In the genomic region with DNA sequence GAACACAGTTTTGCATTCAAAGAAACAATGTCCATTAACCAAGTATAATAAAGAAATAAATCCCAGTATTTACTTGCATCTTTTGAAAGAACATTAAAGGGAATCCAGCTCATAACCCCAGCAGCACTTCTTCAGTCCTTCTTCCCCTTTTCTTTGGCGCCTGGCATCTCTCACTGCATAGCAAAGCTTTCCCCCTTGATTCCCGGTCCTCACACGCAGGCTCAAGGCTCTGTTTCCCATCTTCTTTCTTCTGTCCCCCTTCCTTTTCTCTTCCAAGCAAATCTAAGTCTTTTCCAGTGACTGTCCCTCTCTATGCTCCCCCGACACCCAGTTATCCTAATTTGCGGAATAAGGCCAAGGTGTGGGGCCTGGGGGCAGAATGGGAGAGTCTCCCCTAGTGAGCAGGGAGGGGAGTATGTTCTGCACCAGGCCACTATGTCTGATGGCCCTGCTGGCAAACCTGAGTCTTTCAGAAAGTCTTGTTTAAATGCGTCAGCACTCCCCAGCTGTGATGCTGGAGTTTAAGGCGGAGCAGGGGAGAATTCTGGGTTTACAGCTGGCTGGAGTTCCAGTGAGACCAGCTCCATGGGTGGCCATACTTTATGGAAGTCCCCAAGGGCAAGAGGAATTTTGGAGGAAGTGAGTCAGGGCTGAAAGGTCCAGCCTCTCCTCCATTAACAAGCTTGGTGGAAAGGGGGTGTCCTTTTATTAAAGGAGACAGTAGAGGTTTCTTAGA, we compare ENCODE assay signal across 8 cellular contexts. TPM values are rescaled to one million over a fixed set of nuclear protein-coding genes. Genes with fewer than 3 reads are reported as not detected.
DNase-seq lines count a peak whose midpoint lies in the region; ATAC-seq and TF ChIP-seq lines count a peak whose summit lies in the region.

No MANE protein-coding gene starts in this region.

- no peak for ATAC-seq in WTC11
- peak; percentile 13 for ATAC-seq in foreskin keratinocyte
- peak; percentile 83 for ATAC-seq in sciatic nerve
- ATAC-seq in HG03135 (IDR thresholded peaks at IDR 0.05; ENCODE audit: unreplicated experiment) = no peak
- no peak for ATAC-seq in HG02870 (IDR thresholded peaks at IDR 0.05; ENCODE audit: unreplicated experiment)

- peaks cover 39% of the 10 kb centered on the region for H3K4me1 Mint-ChIP-seq in WTC11

- H3K4me3 Mint-ChIP-seq in WTC11 = no peak overlapping the region

- no peaks in the 10 kb centered on the region for H3K27me3 ChIP-seq in foreskin keratinocyte

- POLR2A ChIA-PET in WTC11 (lab: Charles Lee) = interaction anchor here (0.6 to 0.8 kb wide), 2 partner anchors 15 to 46 kb away, joined by 3 to 8 read pairs; a partner anchor contains a TSS

- TF ChIP-seq CTCF in WTC11 (IDR thresholded peaks at IDR 0.05) = no peak
- TF ChIP-seq CTCF in foreskin keratinocyte (conservative IDR thresholded peaks at IDR 0.05) = no peak

- H3K4me1 ChIP-seq in foreskin keratinocyte = no peaks in the 10 kb centered on the region

- H3K9me3 Mint-ChIP-seq in WTC11 = no peaks in the 10 kb centered on the region

- H3K27ac ChIP-seq in foreskin keratinocyte = no peak overlapping the region

- DNase-seq in GM03348 (ENCODE audit: low spot score) = peak; percentile 92
- no peak for DNase-seq in WTC11 (ENCODE audit: low spot score)
- DNase-seq in foreskin keratinocyte = peak in 1 of 2 donors; percentile 20
- DNase-seq in sciatic nerve (ENCODE audit: low spot score) = peak; percentile 78
- no peak for DNase-seq in NCI-H2227 treated with DMSO at 0.1 percent for 48 hours (lab: John Stamatoyannopoulos, UW)
- no peak for DNase-seq in effector CD8-positive, alpha-beta T cell (lab: John Stamatoyannopoulos, UW)

- H3K27ac Mint-ChIP-seq in WTC11 = peak overlapping the region; percentile 38; the same call in 1 of the 2 replicates

- peaks cover 14% of the 10 kb centered on the region; the same call in 1 of the 2 replicates for H3K36me3 Mint-ChIP-seq in WTC11

- intact Hi-C loops in sciatic nerve (cut with DNase I) = no loop called here

- CTCF ChIA-PET in WTC11 (lab: Charles Lee) = interaction anchor here (0.5 to 9.1 kb wide), 16 partner anchors 10 to 282 kb away, joined by 3 to 290 read pairs (median 4); a partner anchor contains a TSS

- peaks cover 3% of the 10 kb centered on the region; the same call in 1 of the 2 replicates for H3K27me3 Mint-ChIP-seq in WTC11 (ENCODE audit: low read depth)

TF ChIP-seq in WTC11, 78 proteins besides CTCF, POLR2A, EP300 and RAD21:
- TF ChIP-seq ETV6 (CRISPR knock-in tag; IDR thresholded peaks at IDR 0.05) = no peak

RNA-seq across cellular contexts. Expression of a gene that starts 42.1 kb away (rescaled TPM):
- total RNA-seq in WTC11 (2021) = 3.1 to 6.0 TPM (median 5.7 TPM) in 3 replicates
- total RNA-seq in foreskin keratinocyte = not detected in 2 replicates
- not detected in 2 replicates for polyA plus RNA-seq in foreskin keratinocyte
- total RNA-seq in sciatic nerve = 0.98 TPM

RNA-seq across cellular contexts. Expression of a gene that starts 45.8 kb away (rescaled TPM):
- 39.0 to 47.7 TPM (median 40.5 TPM) in 3 replicates for total RNA-seq in WTC11 (2021)
- total RNA-seq in foreskin keratinocyte = 81.5 and 92.6 TPM in 2 replicates
- polyA plus RNA-seq in foreskin keratinocyte = 88.0 and 91.4 TPM in 2 replicates
- 86.6 TPM for total RNA-seq in sciatic nerve

RNA-seq across cellular contexts. Expression of a gene that starts 48.2 kb away (rescaled TPM):
- total RNA-seq in WTC11 (2021) = 5.0 to 5.5 TPM (median 5.4 TPM) in 3 replicates
- 15.7 and 18.3 TPM in 2 replicates for total RNA-seq in foreskin keratinocyte
- 17.4 and 19.2 TPM in 2 replicates for polyA plus RNA-seq in foreskin keratinocyte
- 15.2 TPM for total RNA-seq in sciatic nerve

Comparison
In these comparisons a context has a peak if more than half of its experiments do, and no peak if none do; other contexts are left out.
1. DNase-seq: peak in GM03348 (single experiment) and sciatic nerve (single experiment); none in WTC11 (single experiment), NCI-H2227 treated with DMSO at 0.1 percent for 48 hours (single experiment) and effector CD8-positive, alpha-beta T cell (single experiment).
2. ATAC-seq: peak in foreskin keratinocyte (single experiment) and sciatic nerve (single experiment); none in WTC11 (single experiment), HG03135 (single experiment) and HG02870 (single experiment).